ENCODE assay signal across 8 cellular contexts in the genomic region with DNA sequence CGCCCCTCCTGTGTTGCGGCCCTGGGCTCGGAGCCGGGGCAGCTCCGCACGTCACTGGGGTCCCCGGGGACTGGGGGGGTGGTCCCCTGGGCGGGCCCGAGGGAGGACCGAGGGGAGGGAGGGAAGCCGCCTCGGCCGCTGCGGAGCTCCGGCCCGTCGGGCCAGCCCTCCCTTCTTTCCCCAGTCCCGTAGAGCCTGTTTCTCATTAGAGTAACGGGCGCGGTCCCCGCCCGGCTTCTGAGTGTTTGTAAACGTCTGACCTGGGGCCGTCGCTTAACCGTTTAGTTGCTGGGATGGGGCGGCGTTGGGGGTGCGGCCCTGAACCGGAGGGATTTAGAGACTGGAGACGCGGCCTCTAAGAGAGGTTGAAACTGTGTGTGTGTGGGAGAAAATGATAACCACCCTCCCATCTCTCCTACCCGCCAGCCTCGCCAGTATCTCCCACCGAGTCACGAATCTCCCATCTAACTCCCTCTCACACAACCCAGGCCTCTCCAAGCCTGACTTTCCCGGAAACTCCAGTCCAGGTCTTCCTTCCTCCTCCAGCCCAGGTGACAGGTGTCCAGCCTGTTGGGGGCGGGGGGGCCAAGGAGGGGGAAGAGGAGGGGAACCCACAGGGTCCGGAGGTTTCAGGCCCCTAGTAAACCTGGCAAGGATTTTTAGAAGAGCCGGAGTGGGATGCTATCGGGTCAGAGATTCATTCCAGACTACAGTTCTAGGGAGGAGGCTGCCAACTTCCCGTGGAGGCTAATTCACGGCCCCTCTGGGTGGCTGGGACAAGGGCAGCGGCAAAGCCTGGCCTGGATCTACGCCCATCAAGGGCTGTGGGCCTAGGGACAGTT. TPM values are rescaled to one million over a fixed set of nuclear protein-coding genes. Genes with fewer than 3 reads are reported as not detected.
A peak's percentile ranks its signal among the peaks of the same experiment; 100 is the strongest.
DNase-seq lines count a peak whose midpoint lies in the region; ATAC-seq and TF ChIP-seq lines count a peak whose summit lies in the region.

No MANE protein-coding gene starts in this region.

- peak; percentile 58 for ATAC-seq in GM21576 (IDR thresholded peaks at IDR 0.05; ENCODE audit: unreplicated experiment)
- ATAC-seq in Panc1, result peak; percentile 79
- no peak for ATAC-seq in central memory CD8-positive, alpha-beta T cell (replicated peaks; ENCODE audit: extremely low read depth, poor library complexity, severe bottlenecking)
- peak; percentile 48 to 60 for ATAC-seq in gastrocnemius medialis

- H3K36me3 Mint-ChIP-seq in central memory CD8-positive, alpha-beta T cell (ENCODE audit: insufficient read depth), result peaks cover 9% of the 10 kb centered on the region

- no peaks in the 10 kb centered on the region for H3K9me3 ChIP-seq in HUES64 (ENCODE audit: insufficient read depth, low read depth, low read length)
- H3K9me3 ChIP-seq in Panc1 (ENCODE audit: control insufficient read depth, insufficient read depth, low read depth, low read length), result no peaks in the 10 kb centered on the region
- no peaks in the 10 kb centered on the region for H3K9me3 ChIP-seq in gastrocnemius medialis

- no TSS peak for BruUV-seq in Panc1 (replicated peaks; lab: Mats Ljungman, UMichigan)

- TF ChIP-seq CTCF in GM06990 (IDR thresholded peaks at IDR 0.05; ENCODE audit: insufficient read depth, low read length, poor library complexity, severe bottlenecking), result no peak
- TF ChIP-seq CTCF in Panc1 (IDR thresholded peaks at IDR 0.05), result no peak
- TF ChIP-seq CTCF in gastrocnemius medialis (IDR thresholded peaks at IDR 0.05 in 4 of 5, conservative IDR thresholded peaks at IDR 0.05 in 1 of 5), result no peak

- TF ChIP-seq POLR2A in gastrocnemius medialis (IDR thresholded peaks at IDR 0.05), result peak in 1 of 2 donors; percentile 57

- no peak overlapping the region for H3K27ac Mint-ChIP-seq in central memory CD8-positive, alpha-beta T cell (ENCODE audit: low read depth)

- H3K9me3 Mint-ChIP-seq in central memory CD8-positive, alpha-beta T cell, result no peaks in the 10 kb centered on the region

- H3K4me3 Mint-ChIP-seq in central memory CD8-positive, alpha-beta T cell, result peak overlapping the region; percentile 70

- peaks cover 70% of the 10 kb centered on the region for H3K27me3 Mint-ChIP-seq in central memory CD8-positive, alpha-beta T cell

- POLR2A ChIA-PET in Panc1 (lab: Charles Lee), result interaction anchor here (0.9 kb wide), 1 partner anchor 64 kb away, joined by 20 read pairs; no protein-coding TSS in a partner anchor

- peaks cover 34% of the 10 kb centered on the region for H3K4me1 Mint-ChIP-seq in central memory CD8-positive, alpha-beta T cell

- CTCF ChIA-PET in Panc1 (lab: Charles Lee), result interaction anchor here (0.7 to 2.3 kb wide), 3 partner anchors 33 to 108 kb away, joined by 7 to 46 read pairs (median 8); partner anchors contain the start of gene KHNYN

- DNase-seq in GM06990 (ENCODE audit: extremely low read depth, insufficient read length) (peak; percentile 92), Panc1 (ENCODE audit: low read depth, low spot score) (no peak), iPS-NIHi11 (ENCODE audit: low spot score) (peak; percentile 86), gastrocnemius medialis (peak; percentile 58 to 73), GF-D8 (lab: John Stamatoyannopoulos, UW) (no peak)
- DNase-seq in central memory CD8-positive, alpha-beta T cell (ENCODE audit: low spot score in 2 of 2), result no peak

- intact Hi-C loops in Panc1 (cut with micrococcal nuclease; ENCODE audit: unreplicated experiment) (no loop called here), gastrocnemius medialis (cut with DNase I; ENCODE audit: low total_unique reads) (loop anchor here (2.0 to 5.0 kb wide), 3 partner anchors 32 to 64 kb away; partner anchors contain the start of gene ADCY4)

- H3K27ac ChIP-seq in HUES64 (ENCODE audit: low read depth, low read length), result peak overlapping the region; percentile 87
- H3K27ac ChIP-seq in Panc1 (ENCODE audit: low read length), result 0 out of 2 replicates have a peak overlapping the region, but pooled peaks have one; percentile 23
- peak overlapping the region; percentile 74 to 85 (median 80) for H3K27ac ChIP-seq in gastrocnemius medialis

- WGBS in HUES64, result under 1% methylated on average over 46 of the region's 46 CpGs

- in situ Hi-C loops in Panc1 (cut with HindIII; ENCODE audit: low pct_unique_long_range_greater_than_20kb, low sequenced_read_pairs), result no loop called here
- in situ Hi-C loops in gastrocnemius medialis (cut with MboI; ENCODE audit: low sequenced_read_pairs in 4 of 4), result loop anchor here in 1 of 4 donors (5.0 kb wide), 1 partner anchor 65 kb away; no protein-coding TSS in a partner anchor

- H3K27me3 ChIP-seq in GM06990 (replicated peaks; ENCODE audit: control insufficient read depth, insufficient read depth, low read length), result no peaks in the 10 kb centered on the region; the same call in none of the 2 replicates
- peaks cover 8% of the 10 kb centered on the region; the same call in 1 of the 2 replicates for H3K27me3 ChIP-seq in HUES64 (ENCODE audit: insufficient read depth, low read length)
- H3K27me3 ChIP-seq in Panc1 (ENCODE audit: control insufficient read depth, insufficient read depth, low read length), result no peaks in the 10 kb centered on the region
- H3K27me3 ChIP-seq in gastrocnemius medialis, result peaks cover 38 to 46% (median 43%) of the 10 kb centered on the region in 3 donors

- H3K36me3 ChIP-seq in GM06990 (ENCODE audit: control insufficient read depth, insufficient read depth, low read length), result no peaks in the 10 kb centered on the region
- peaks cover 7% of the 10 kb centered on the region; the same call in 1 of the 2 replicates for H3K36me3 ChIP-seq in HUES64 (ENCODE audit: insufficient read depth, low read length)
- H3K36me3 ChIP-seq in Panc1 (ENCODE audit: control insufficient read depth, insufficient read depth, low read length), result no peaks in the 10 kb centered on the region; the same call in 1 of the 2 replicates
- H3K36me3 ChIP-seq in gastrocnemius medialis, result no peaks in the 10 kb centered on the region

- H3K4me1 ChIP-seq in HUES64 (ENCODE audit: insufficient read depth, low read length), result peaks cover 10% of the 10 kb centered on the region; the same call in 1 of the 2 replicates
- peaks cover 6% of the 10 kb centered on the region for H3K4me1 ChIP-seq in Panc1 (ENCODE audit: control insufficient read depth, insufficient read depth, low read length)
- peaks cover 10% of the 10 kb centered on the region in 2 donors for H3K4me1 ChIP-seq in gastrocnemius medialis

- H3K4me3 ChIP-seq in GM06990 (replicated peaks; ENCODE audit: low read depth, low read length) (peak overlapping the region; percentile 40), HUES64 (ENCODE audit: low read length) (peak overlapping the region; percentile 63), Panc1 (ENCODE audit: low read depth in 2 of 2, low read length in 2 of 2) (peak overlapping the region; percentile 35 to 53), gastrocnemius medialis (peak overlapping the region; percentile 44 to 62 (median 55))

- H3K9ac ChIP-seq in HUES64 (ENCODE audit: low read depth, low read length), result peak overlapping the region; percentile 57; the same call in 1 of the 2 replicates

RNA-seq across cellular contexts. Expression of gene NFATC4, which starts 1.1 kb away (rescaled TPM):
- 19.3 TPM for polyA plus RNA-seq in HUES64 (2013, experiment 1 of 2)
- polyA plus RNA-seq in HUES64 (2013, experiment 2 of 2), result 28.7 TPM
- total RNA-seq in Panc1 (2021; ENCODE audit: unreplicated experiment) (0.36 TPM), gastrocnemius medialis (10 to 100 TPM in 1 of 4 donors, 1 to 10 TPM in 3; 4.6 to 13.2 (median 7.5) TPM)
- polyA plus RNA-seq in Panc1 (2012; ENCODE audit: insufficient read length), result 0.81 TPM

RNA-seq across cellular contexts. Expression of gene RIPK3, which starts 27.1 kb away (rescaled TPM):
- polyA plus RNA-seq in HUES64 (2013, experiment 1 of 2), result not detected
- polyA plus RNA-seq in HUES64 (2013, experiment 2 of 2), result not detected
- total RNA-seq in Panc1 (2021; ENCODE audit: unreplicated experiment) (not detected), gastrocnemius medialis (1 to 10 TPM in 2 of 4 donors, under 1 TPM in 2; 0.66 to 1.6 (median 0.97) TPM)
- polyA plus RNA-seq in Panc1 (2012; ENCODE audit: insufficient read length), result not detected

RNA-seq across cellular contexts. Expression of gene NYNRIN, which starts 31.9 kb away (rescaled TPM):
- polyA plus RNA-seq in HUES64 (2013, experiment 1 of 2), result 10.5 TPM
- 13.0 TPM for polyA plus RNA-seq in HUES64 (2013, experiment 2 of 2)
- total RNA-seq in Panc1 (2021; ENCODE audit: unreplicated experiment) (0.31 TPM), gastrocnemius medialis (1 to 10 TPM in 3 of 4 donors, under 1 TPM in 1; 0.87 to 3.7 (median 2.1) TPM)
- polyA plus RNA-seq in Panc1 (2012; ENCODE audit: insufficient read length), result 0.21 TPM

RNA-seq across cellular contexts. Expression of gene ADCY4, which starts 32.0 kb away (rescaled TPM):
- polyA plus RNA-seq in HUES64 (2013, experiment 1 of 2), result 0.20 TPM
- polyA plus RNA-seq in HUES64 (2013, experiment 2 of 2), result 0.63 TPM
- total RNA-seq in Panc1 (2021; ENCODE audit: unreplicated experiment) (0.21 TPM), gastrocnemius medialis (10 to 100 TPM in 1 of 4 donors, 1 to 10 TPM in 3; 7.9 to 16.6 (median 8.7) TPM)
- not detected for polyA plus RNA-seq in Panc1 (2012; ENCODE audit: insufficient read length)

RNA-seq across cellular contexts. Expression of gene LTB4R, which starts 55.6 kb away (rescaled TPM):
- polyA plus RNA-seq in HUES64 (2013, experiment 1 of 2), result 3.7 TPM
- polyA plus RNA-seq in HUES64 (2013, experiment 2 of 2), result 3.7 TPM
- total RNA-seq in Panc1 (2021; ENCODE audit: unreplicated experiment), result 4.8 TPM
- 7.0 TPM for polyA plus RNA-seq in Panc1 (2012; ENCODE audit: insufficient read length)
- total RNA-seq in gastrocnemius medialis, result 1 to 10 TPM in 2 of 4 donors, under 1 TPM in 2; 0.13 to 2.2 (median 0.75) TPM

Comparison
In these comparisons a context has a peak if more than half of its experiments do, and no peak if none do; other contexts are left out.
1. DNase-seq: peak in GM06990 (single experiment), iPS-NIHi11 (single experiment) and gastrocnemius medialis (2 of 2); none in Panc1 (single experiment), central memory CD8-positive, alpha-beta T cell (0 of 2) and GF-D8 (single experiment).
2. H3K27ac ChIP-seq: peak in every context shown above with its lines; median percentile 87 in HUES64; 80 in gastrocnemius medialis; 23 in Panc1.
3. Peak in every context shown above with its lines, with median percentiles within 50 percentile points of each other: H3K4me3 ChIP-seq.